18 cellular contexts compared by ENCODE assay signal in the genomic region with DNA sequence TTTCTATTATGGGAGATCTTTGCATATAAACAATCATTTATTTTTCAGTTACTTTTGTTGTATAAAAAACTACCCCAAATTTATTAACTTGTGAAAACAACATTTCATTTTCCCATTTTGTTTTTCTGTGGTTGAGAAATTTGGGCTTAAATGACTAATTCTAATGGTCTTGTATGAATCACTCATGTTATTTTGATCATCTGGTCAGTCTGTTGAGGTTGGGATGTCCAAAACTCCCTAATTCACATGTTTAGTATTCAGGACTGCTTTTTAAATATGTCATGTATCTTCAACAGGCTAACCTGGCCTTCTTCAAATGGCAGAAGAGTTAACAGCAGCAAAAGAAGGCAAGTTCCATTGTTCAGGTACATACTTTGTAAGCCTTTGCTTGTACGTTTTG.
DNase-seq lines count a peak whose midpoint lies in the region; ATAC-seq and TF ChIP-seq lines count a peak whose summit lies in the region.
"Had no signal": no experiment of that assay in that cellular context is flagged by ENCODE, and none has a peak within 500 bp of the region (broad histone marks: within the 10 kb centered on the region; RNA-seq: fewer than 3 reads in every experiment).

No MANE protein-coding gene starts in this region.

- POLR2A ChIA-PET in activated CD8-positive, alpha-beta T cell treated with anti-CD3 and anti-CD28 coated beads for 36 hours (lab: Charles Lee): no interaction called here

- no peaks in the 10 kb centered on the region for H3K4me1 Mint-ChIP-seq in activated CD8-positive, alpha-beta T cell treated with anti-CD3 and anti-CD28 coated beads for 36 hours (ENCODE audit: low read depth)
- H3K4me1 Mint-ChIP-seq: natural killer cell had no signal

- H3K27ac ChIP-seq in VCaP: peak overlapping the region; percentile 91
- H3K27ac ChIP-seq: BLaER1, gastroesophageal sphincter, lower lobe of right lung, suprapubic skin had no signal

- peaks cover 6% of the 10 kb centered on the region for H3K9me3 Mint-ChIP-seq in activated CD8-positive, alpha-beta T cell treated with anti-CD3 and anti-CD28 coated beads for 36 hours
- H3K9me3 Mint-ChIP-seq: T-helper 1 cell treated with Interleukin-12 subunit alpha and Interleukin-12 subunit beta and Interleukin-4 antibody, amounts not matched to agents 30 μg/mL and 1 μg/mL, for 36 hours had no signal

- H3K36me3 Mint-ChIP-seq in activated CD8-positive, alpha-beta T cell treated with anti-CD3 and anti-CD28 coated beads for 36 hours (ENCODE audit: low read depth): no peaks in the 10 kb centered on the region

- DNase-seq in OCI-M1 (lab: John Stamatoyannopoulos, UW) (no peak), NOMO-1 treated with DMSO at 0.1 percent for 48 hours (lab: John Stamatoyannopoulos, UW; ENCODE audit: unreplicated experiment) (no peak), iPS-NIHi7 (ENCODE audit: extremely low spot score) (no peak)
- no peak for DNase-seq in activated CD8-positive, alpha-beta T cell treated with anti-CD3 and anti-CD28 coated beads for 36 hours
- DNase-seq: activated effector memory CD4-positive, alpha-beta T cell treated with anti-CD3 and anti-CD28 coated beads, Interleukin-2, amount 50 U/mL, for 16 hours; aorta; HFFc6; lower lobe of right lung; MM.1S; natural killer cell had no signal

- TF ChIP-seq CTCF in VCaP (conservative IDR thresholded peaks at IDR 0.05): no peak
- TF ChIP-seq CTCF in activated CD8-positive, alpha-beta T cell treated with anti-CD3 and anti-CD28 coated beads for 36 hours (IDR thresholded peaks at IDR 0.05): no peak

- no peaks in the 10 kb centered on the region for H3K27me3 Mint-ChIP-seq in activated CD8-positive, alpha-beta T cell treated with anti-CD3 and anti-CD28 coated beads for 36 hours

- CTCF ChIA-PET in activated CD8-positive, alpha-beta T cell treated with anti-CD3 and anti-CD28 coated beads for 36 hours (lab: Charles Lee): no interaction called here

- intact Hi-C loops in activated CD8-positive, alpha-beta T cell treated with anti-CD3 and anti-CD28 coated beads for 36 hours (cut with micrococcal nuclease): no loop called here

- no peak overlapping the region for H3K4me3 Mint-ChIP-seq in activated CD8-positive, alpha-beta T cell treated with anti-CD3 and anti-CD28 coated beads for 36 hours
- H3K4me3 Mint-ChIP-seq: HFFc6; natural killer cell; T-helper 1 cell treated with Interleukin-12 subunit alpha and Interleukin-12 subunit beta and Interleukin-4 antibody, amounts not matched to agents 30 μg/mL and 1 μg/mL, for 36 hours had no signal

- ATAC-seq in GM18870 (IDR thresholded peaks at IDR 0.05; ENCODE audit: unreplicated experiment) (peak; percentile 93), GM21576 (IDR thresholded peaks at IDR 0.05; ENCODE audit: unreplicated experiment) (peak; percentile 53), HG03025 (IDR thresholded peaks at IDR 0.05; ENCODE audit: low FRiP score, unreplicated experiment) (peak; percentile 50)
- ATAC-seq in activated CD8-positive, alpha-beta T cell treated with anti-CD3 and anti-CD28 coated beads for 36 hours: no peak
- ATAC-seq: gastroesophageal sphincter, lower lobe of right lung, natural killer cell had no signal

- no peak overlapping the region for H3K27ac Mint-ChIP-seq in activated CD8-positive, alpha-beta T cell treated with anti-CD3 and anti-CD28 coated beads for 36 hours
- H3K27ac Mint-ChIP-seq: HFFc6; natural killer cell; T-helper 1 cell treated with Interleukin-12 subunit alpha and Interleukin-12 subunit beta and Interleukin-4 antibody, amounts not matched to agents 30 μg/mL and 1 μg/mL, for 36 hours had no signal
